In genomic region chr22:49627217-49628181, GRCh38 we compare ENCODE assay signal across 26 cellular contexts.
A peak's percentile ranks its signal among the peaks of the same experiment; 100 is the strongest.
DNase-seq lines count a peak whose midpoint lies in the region; ATAC-seq and TF ChIP-seq lines count a peak whose summit lies in the region.
"Had no signal": no experiment of that assay in that cellular context is flagged by ENCODE, and none has a peak within 500 bp of the region (broad histone marks: within the 10 kb centered on the region; RNA-seq: fewer than 3 reads in every experiment).

No MANE protein-coding gene starts in this region.

- peaks cover 5 to 15% of the 10 kb centered on the region in 2 donors for H3K4me1 Mint-ChIP-seq in natural killer cell treated with Interleukin-12 subunit alpha and Interleukin-12 subunit beta and Interleukin-15 and Interleukin-18, amount 100 ng/mL, for 72 hours (ENCODE audit: low read depth in 2 of 2)
- peaks cover 6 to 31% of the 10 kb centered on the region in 2 donors for H3K4me1 Mint-ChIP-seq in natural killer cell
- H3K4me1 Mint-ChIP-seq in activated CD4-positive, alpha-beta memory T cell treated with anti-CD3 and anti-CD28 coated beads for 36 hours (ENCODE audit: low read depth): no peaks in the 10 kb centered on the region

- intact Hi-C loops in natural killer cell (cut with micrococcal nuclease): no loop called here
- intact Hi-C loops in activated CD4-positive, alpha-beta memory T cell treated with anti-CD3 and anti-CD28 coated beads for 36 hours (cut with micrococcal nuclease): no loop called here

- DNase-seq in natural killer cell treated with Interleukin-12 subunit alpha and Interleukin-12 subunit beta and Interleukin-15 and Interleukin-18, amount 100 ng/mL, for 72 hours (ENCODE audit: low spot score): peak; percentile 56
- DNase-seq in natural killer cell (no peak), medulla oblongata (ENCODE audit: extremely low spot score) (peak; percentile 4)
- no peak for DNase-seq in activated CD4-positive, alpha-beta T cell treated with anti-CD3 and anti-CD28 coated beads, Interleukin-2, amount 50 U/mL, for 48 hours
- DNase-seq in activated CD4-positive, alpha-beta memory T cell treated with anti-CD3 and anti-CD28 coated beads for 36 hours: no peak
- DNase-seq: activated CD4-positive, CD25-positive, alpha-beta regulatory T cell; activated T-cell treated with anti-CD3 and anti-CD28 coated beads, Interleukin-2, amount 50 U/mL, for 72 hours; CD8-positive, alpha-beta memory T cell; effector memory CD8-positive, alpha-beta T cell; erythroblast; glutamatergic neuron; HCEC 1CT; NCI-H1417 treated with DMSO at 0.1 percent for 48 hours; NCI-H2029 treated with DMSO at 0.1 percent for 48 hours; NCI-H526 treated with DMSO at 0.1 percent for 48 hours; small intestine; T-helper 9 cell had no signal

- H3K27ac ChIP-seq in VCaP: no peak overlapping the region
- H3K27ac ChIP-seq: KMS-11, SJSA1, thoracic aorta, vagina had no signal

- no peaks in the 10 kb centered on the region for H3K36me3 Mint-ChIP-seq in natural killer cell treated with Interleukin-12 subunit alpha and Interleukin-12 subunit beta and Interleukin-15 and Interleukin-18, amount 100 ng/mL, for 72 hours
- no peaks in the 10 kb centered on the region for H3K36me3 Mint-ChIP-seq in natural killer cell
- H3K36me3 Mint-ChIP-seq in activated CD4-positive, alpha-beta memory T cell treated with anti-CD3 and anti-CD28 coated beads for 36 hours: no peaks in the 10 kb centered on the region

- TF ChIP-seq CTCF in natural killer cell (IDR thresholded peaks at IDR 0.05) (no peak), VCaP (conservative IDR thresholded peaks at IDR 0.05) (peak; percentile 44)

- no peaks in the 10 kb centered on the region for H3K9me3 Mint-ChIP-seq in natural killer cell treated with Interleukin-12 subunit alpha and Interleukin-12 subunit beta and Interleukin-15 and Interleukin-18, amount 100 ng/mL, for 72 hours
- H3K9me3 Mint-ChIP-seq in natural killer cell: no peaks in the 10 kb centered on the region
- no peaks in the 10 kb centered on the region for H3K9me3 Mint-ChIP-seq in activated CD4-positive, alpha-beta memory T cell treated with anti-CD3 and anti-CD28 coated beads for 36 hours
- H3K9me3 Mint-ChIP-seq: activated T-cell treated with anti-CD3 and anti-CD28 coated beads, Interleukin-2, amount 50 U/mL, for 72 hours; CD8-positive, alpha-beta memory T cell; effector memory CD8-positive, alpha-beta T cell; nephron; stimulated activated naive CD8-positive, alpha-beta T cell treated with anti-CD3 and anti-CD28 coated beads, Interleukin-15, Interleukin-2, amounts not matched to agents 100 ng/mL and 50 ng/mL, for 24 hours had no signal

- POLR2A ChIA-PET in activated CD4-positive, alpha-beta memory T cell treated with anti-CD3 and anti-CD28 coated beads for 36 hours (lab: Charles Lee): no interaction called here

- no peak for ATAC-seq in natural killer cell treated with Interleukin-12 subunit alpha and Interleukin-12 subunit beta and Interleukin-15 and Interleukin-18, amount 100 ng/mL, for 72 hours
- ATAC-seq in natural killer cell (no peak), GM21423 (IDR thresholded peaks at IDR 0.05; ENCODE audit: unreplicated experiment) (no peak)
- ATAC-seq: activated T-cell treated with anti-CD3 and anti-CD28 coated beads, Interleukin-2, amount 50 U/mL, for 72 hours; effector memory CD8-positive, alpha-beta T cell; GM12878 had no signal

- H3K27ac Mint-ChIP-seq in natural killer cell treated with Interleukin-12 subunit alpha and Interleukin-12 subunit beta and Interleukin-15 and Interleukin-18, amount 100 ng/mL, for 72 hours: no peak overlapping the region
- H3K27ac Mint-ChIP-seq in natural killer cell: peak overlapping the region in 1 of 2 donors; percentile 52
- H3K27ac Mint-ChIP-seq in activated CD4-positive, alpha-beta memory T cell treated with anti-CD3 and anti-CD28 coated beads for 36 hours: no peak overlapping the region
- H3K27ac Mint-ChIP-seq: activated T-cell treated with anti-CD3 and anti-CD28 coated beads, Interleukin-2, amount 50 U/mL, for 72 hours; stimulated activated naive CD8-positive, alpha-beta T cell treated with anti-CD3 and anti-CD28 coated beads, Interleukin-15, Interleukin-2, amounts not matched to agents 100 ng/mL and 50 ng/mL, for 24 hours had no signal

- H3K27me3 Mint-ChIP-seq in natural killer cell treated with Interleukin-12 subunit alpha and Interleukin-12 subunit beta and Interleukin-15 and Interleukin-18, amount 100 ng/mL, for 72 hours: no peaks in the 10 kb centered on the region
- no peaks in the 10 kb centered on the region for H3K27me3 Mint-ChIP-seq in natural killer cell (ENCODE audit: low read depth in 2 of 2)
- H3K27me3 Mint-ChIP-seq in activated CD4-positive, alpha-beta memory T cell treated with anti-CD3 and anti-CD28 coated beads for 36 hours: no peaks in the 10 kb centered on the region
- H3K27me3 Mint-ChIP-seq: effector memory CD8-positive, alpha-beta T cell; stimulated activated naive CD8-positive, alpha-beta T cell treated with anti-CD3 and anti-CD28 coated beads, Interleukin-15, Interleukin-2, amounts not matched to agents 100 ng/mL and 50 ng/mL, for 24 hours had no signal

- CTCF ChIA-PET in activated CD4-positive, alpha-beta memory T cell treated with anti-CD3 and anti-CD28 coated beads for 36 hours (lab: Charles Lee): no interaction called here

- no peak overlapping the region for H3K4me3 Mint-ChIP-seq in natural killer cell treated with Interleukin-12 subunit alpha and Interleukin-12 subunit beta and Interleukin-15 and Interleukin-18, amount 100 ng/mL, for 72 hours
- H3K4me3 Mint-ChIP-seq in natural killer cell: no peak overlapping the region
- H3K4me3 Mint-ChIP-seq in activated CD4-positive, alpha-beta memory T cell treated with anti-CD3 and anti-CD28 coated beads for 36 hours: no peak overlapping the region
- H3K4me3 Mint-ChIP-seq: activated T-cell treated with anti-CD3 and anti-CD28 coated beads, Interleukin-2, amount 50 U/mL, for 72 hours; effector memory CD8-positive, alpha-beta T cell; stimulated activated naive CD8-positive, alpha-beta T cell treated with anti-CD3 and anti-CD28 coated beads, Interleukin-15, Interleukin-2, amounts not matched to agents 100 ng/mL and 50 ng/mL, for 24 hours had no signal

Comparison
In these comparisons a context has a peak if more than half of its experiments do, and no peak if none do; other contexts are left out.
1. DNase-seq: peak in natural killer cell treated with Interleukin-12 subunit alpha and Interleukin-12 subunit beta and Interleukin-15 and Interleukin-18, amount 100 ng/mL, for 72 hours (single experiment) and medulla oblongata (single experiment); none in natural killer cell (single experiment), activated CD4-positive, alpha-beta T cell treated with anti-CD3 and anti-CD28 coated beads, Interleukin-2, amount 50 U/mL, for 48 hours (0 of 2) and activated CD4-positive, alpha-beta memory T cell treated with anti-CD3 and anti-CD28 coated beads for 36 hours (single experiment).